In genomic region chr22:31579835-31580242, GRCh38 we compare ENCODE assay signal across 1 cellular context.
A peak's percentile ranks its signal among the peaks of the same experiment; 100 is the strongest.
TF ChIP-seq lines count a peak whose summit lies in the region.

No MANE protein-coding gene starts in this region.

TF ChIP-seq in HepG2, 621 proteins besides CTCF, POLR2A, EP300 and RAD21 (continued from another document and continues in another):
- TF ChIP-seq AFF4 (CRISPR knock-in tag; IDR thresholded peaks at IDR 0.05) (0 out of 2 replicates have a peak, but pooled peaks have one; percentile 39), PAXIP1 (CRISPR knock-in tag; conservative IDR thresholded peaks at IDR 0.05) (peak; percentile 96), EEA1 (CRISPR knock-in tag; IDR thresholded peaks at IDR 0.05; ENCODE audit: borderline replicate concordance) (no peak), MEIS2 (CRISPR knock-in tag; IDR thresholded peaks at IDR 0.05) (peak; percentile 92), ZNF841 (CRISPR knock-in tag; IDR thresholded peaks at IDR 0.05; ENCODE audit: borderline replicate concordance) (no peak), ZNF691 (CRISPR knock-in tag; IDR thresholded peaks at IDR 0.05; ENCODE audit: borderline replicate concordance, low read depth) (peak; percentile 50; the same call in 1 of the 2 replicates), CCDC6 (CRISPR knock-in tag; IDR thresholded peaks at IDR 0.05) (no peak), SIX1 (CRISPR knock-in tag; IDR thresholded peaks at IDR 0.05; ENCODE audit: borderline replicate concordance) (peak; percentile 86; the same call in 1 of the 2 replicates), MEIS1 (CRISPR knock-in tag; IDR thresholded peaks at IDR 0.05; ENCODE audit: borderline replicate concordance) (peak; percentile 67), ZBTB33 (CRISPR knock-in tag; IDR thresholded peaks at IDR 0.05) (no peak), PHF8 (CRISPR knock-in tag; IDR thresholded peaks at IDR 0.05) (0 out of 2 replicates have a peak, but pooled peaks have one; percentile 5), PAWR (CRISPR knock-in tag; IDR thresholded peaks at IDR 0.05; ENCODE audit: borderline replicate concordance) (no peak), PRDM10 (CRISPR knock-in tag; IDR thresholded peaks at IDR 0.05; ENCODE audit: low read depth) (peak; percentile 46; the same call in 1 of the 2 replicates), NCOA5 (CRISPR knock-in tag; IDR thresholded peaks at IDR 0.05) (no peak), FOSL2 (CRISPR knock-in tag; IDR thresholded peaks at IDR 0.05) (peak; percentile 79), ERF (CRISPR knock-in tag; IDR thresholded peaks at IDR 0.05) (peak; percentile 89), PHF21A (CRISPR knock-in tag; IDR thresholded peaks at IDR 0.05) (peak; percentile 95), SP5 (CRISPR knock-in tag; IDR thresholded peaks at IDR 0.05; ENCODE audit: borderline replicate concordance, low read depth) (peak; percentile 95), CENPT (CRISPR knock-in tag; IDR thresholded peaks at IDR 0.05; ENCODE audit: low read depth) (no peak), SSRP1 (CRISPR knock-in tag; IDR thresholded peaks at IDR 0.05) (peak; percentile 66; the same call in 1 of the 2 replicates), ZNF484 (CRISPR knock-in tag; IDR thresholded peaks at IDR 0.05; ENCODE audit: borderline replicate concordance, low read depth) (no peak), ZNF296 (CRISPR knock-in tag; conservative IDR thresholded peaks at IDR 0.05) (no peak), FOSL1 (CRISPR knock-in tag; IDR thresholded peaks at IDR 0.05; ENCODE audit: borderline replicate concordance) (peak; percentile 35; the same call in 1 of the 2 replicates), HOXD1 (CRISPR knock-in tag; IDR thresholded peaks at IDR 0.05) (peak; percentile 46; the same call in 1 of the 2 replicates), SCMH1 (CRISPR knock-in tag; IDR thresholded peaks at IDR 0.05; ENCODE audit: borderline replicate concordance) (no peak), ZNF441 (CRISPR knock-in tag; IDR thresholded peaks at IDR 0.05; ENCODE audit: borderline replicate concordance) (no peak)
- TF ChIP-seq, protein P1, sequence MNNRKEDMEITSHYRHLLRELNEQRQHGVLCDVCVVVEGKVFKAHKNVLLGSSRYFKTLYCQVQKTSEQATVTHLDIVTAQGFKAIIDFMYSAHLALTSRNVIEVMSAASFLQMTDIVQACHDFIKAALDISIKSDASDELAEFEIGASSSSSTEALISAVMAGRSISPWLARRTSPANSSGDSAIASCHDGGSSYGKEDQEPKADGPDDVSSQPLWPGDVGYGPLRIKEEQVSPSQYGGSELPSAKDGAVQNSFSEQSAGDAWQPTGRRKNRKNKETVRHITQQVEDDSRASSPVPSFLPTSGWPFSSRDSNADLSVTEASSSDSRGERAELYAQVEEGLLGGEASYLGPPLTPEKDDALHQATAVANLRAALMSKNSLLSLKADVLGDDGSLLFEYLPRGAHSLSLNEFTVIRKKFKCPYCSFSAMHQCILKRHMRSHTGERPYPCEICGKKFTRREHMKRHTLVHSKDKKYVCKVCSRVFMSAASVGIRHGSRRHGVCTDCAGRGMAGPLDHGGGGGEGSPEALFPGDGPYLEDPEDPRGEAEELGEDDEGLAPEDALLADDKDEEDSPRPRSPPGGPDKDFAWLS (CRISPR knock-in tag; IDR thresholded peaks at IDR 0.05; ENCODE audit: borderline replicate concordance): no peak
- TF ChIP-seq, protein P2, sequence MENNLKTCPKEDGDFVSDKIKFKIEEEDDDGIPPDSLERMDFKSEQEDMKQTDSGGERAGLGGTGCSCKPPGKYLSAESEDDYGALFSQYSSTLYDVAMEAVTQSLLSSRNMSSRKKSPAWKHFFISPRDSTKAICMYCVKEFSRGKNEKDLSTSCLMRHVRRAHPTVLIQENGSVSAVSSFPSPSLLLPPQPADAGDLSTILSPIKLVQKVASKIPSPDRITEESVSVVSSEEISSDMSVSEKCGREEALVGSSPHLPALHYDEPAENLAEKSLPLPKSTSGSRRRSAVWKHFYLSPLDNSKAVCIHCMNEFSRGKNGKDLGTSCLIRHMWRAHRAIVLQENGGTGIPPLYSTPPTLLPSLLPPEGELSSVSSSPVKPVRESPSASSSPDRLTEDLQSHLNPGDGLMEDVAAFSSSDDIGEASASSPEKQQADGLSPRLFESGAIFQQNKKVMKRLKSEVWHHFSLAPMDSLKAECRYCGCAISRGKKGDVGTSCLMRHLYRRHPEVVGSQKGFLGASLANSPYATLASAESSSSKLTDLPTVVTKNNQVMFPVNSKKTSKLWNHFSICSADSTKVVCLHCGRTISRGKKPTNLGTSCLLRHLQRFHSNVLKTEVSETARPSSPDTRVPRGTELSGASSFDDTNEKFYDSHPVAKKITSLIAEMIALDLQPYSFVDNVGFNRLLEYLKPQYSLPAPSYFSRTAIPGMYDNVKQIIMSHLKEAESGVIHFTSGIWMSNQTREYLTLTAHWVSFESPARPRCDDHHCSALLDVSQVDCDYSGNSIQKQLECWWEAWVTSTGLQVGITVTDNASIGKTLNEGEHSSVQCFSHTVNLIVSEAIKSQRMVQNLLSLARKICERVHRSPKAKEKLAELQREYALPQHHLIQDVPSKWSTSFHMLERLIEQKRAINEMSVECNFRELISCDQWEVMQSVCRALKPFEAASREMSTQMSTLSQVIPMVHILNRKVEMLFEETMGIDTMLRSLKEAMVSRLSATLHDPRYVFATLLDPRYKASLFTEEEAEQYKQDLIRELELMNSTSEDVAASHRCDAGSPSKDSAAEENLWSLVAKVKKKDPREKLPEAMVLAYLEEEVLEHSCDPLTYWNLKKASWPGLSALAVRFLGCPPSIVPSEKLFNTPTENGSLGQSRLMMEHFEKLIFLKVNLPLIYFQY (CRISPR knock-in tag; IDR thresholded peaks at IDR 0.05; ENCODE audit: borderline replicate concordance): peak; percentile 20; the same call in 1 of the 2 replicates
- TF ChIP-seq, protein P3, sequence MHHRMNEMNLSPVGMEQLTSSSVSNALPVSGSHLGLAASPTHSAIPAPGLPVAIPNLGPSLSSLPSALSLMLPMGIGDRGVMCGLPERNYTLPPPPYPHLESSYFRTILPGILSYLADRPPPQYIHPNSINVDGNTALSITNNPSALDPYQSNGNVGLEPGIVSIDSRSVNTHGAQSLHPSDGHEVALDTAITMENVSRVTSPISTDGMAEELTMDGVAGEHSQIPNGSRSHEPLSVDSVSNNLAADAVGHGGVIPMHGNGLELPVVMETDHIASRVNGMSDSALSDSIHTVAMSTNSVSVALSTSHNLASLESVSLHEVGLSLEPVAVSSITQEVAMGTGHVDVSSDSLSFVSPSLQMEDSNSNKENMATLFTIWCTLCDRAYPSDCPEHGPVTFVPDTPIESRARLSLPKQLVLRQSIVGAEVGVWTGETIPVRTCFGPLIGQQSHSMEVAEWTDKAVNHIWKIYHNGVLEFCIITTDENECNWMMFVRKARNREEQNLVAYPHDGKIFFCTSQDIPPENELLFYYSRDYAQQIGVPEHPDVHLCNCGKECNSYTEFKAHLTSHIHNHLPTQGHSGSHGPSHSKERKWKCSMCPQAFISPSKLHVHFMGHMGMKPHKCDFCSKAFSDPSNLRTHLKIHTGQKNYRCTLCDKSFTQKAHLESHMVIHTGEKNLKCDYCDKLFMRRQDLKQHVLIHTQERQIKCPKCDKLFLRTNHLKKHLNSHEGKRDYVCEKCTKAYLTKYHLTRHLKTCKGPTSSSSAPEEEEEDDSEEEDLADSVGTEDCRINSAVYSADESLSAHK (CRISPR knock-in tag; IDR thresholded peaks at IDR 0.05; ENCODE audit: borderline replicate concordance): no peak
- TF ChIP-seq, protein P4, sequence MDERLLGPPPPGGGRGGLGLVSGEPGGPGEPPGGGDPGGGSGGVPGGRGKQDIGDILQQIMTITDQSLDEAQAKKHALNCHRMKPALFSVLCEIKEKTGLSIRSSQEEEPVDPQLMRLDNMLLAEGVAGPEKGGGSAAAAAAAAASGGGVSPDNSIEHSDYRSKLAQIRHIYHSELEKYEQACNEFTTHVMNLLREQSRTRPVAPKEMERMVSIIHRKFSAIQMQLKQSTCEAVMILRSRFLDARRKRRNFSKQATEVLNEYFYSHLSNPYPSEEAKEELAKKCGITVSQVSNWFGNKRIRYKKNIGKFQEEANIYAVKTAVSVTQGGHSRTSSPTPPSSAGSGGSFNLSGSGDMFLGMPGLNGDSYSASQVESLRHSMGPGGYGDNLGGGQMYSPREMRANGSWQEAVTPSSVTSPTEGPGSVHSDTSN (CRISPR knock-in tag; IDR thresholded peaks at IDR 0.05): peak; percentile 50; the same call in 1 of the 2 replicates
